Comparison of ENCODE assay signal across 8 cellular contexts in genomic region chr1:89310505-89310904, GRCh38. TPM values are rescaled to one million over a fixed set of nuclear protein-coding genes. Genes with fewer than 3 reads are reported as not detected.
DNase-seq lines count a peak whose midpoint lies in the region; ATAC-seq and TF ChIP-seq lines count a peak whose summit lies in the region.

No MANE protein-coding gene starts in this region.

- ATAC-seq in activated T-cell treated with anti-CD3 and anti-CD28 coated beads, Interleukin-2, amount 50 U/mL, for 72 hours (replicated peaks in 1 of 2): peak; percentile 74 to 76
- ATAC-seq in HG03064 (IDR thresholded peaks at IDR 0.05; ENCODE audit: low read depth, unreplicated experiment) (peak; percentile 68), lower lobe of right lung (peak; percentile 62 to 79)

- peaks cover 13% of the 10 kb centered on the region in 2 donors for H3K9me3 Mint-ChIP-seq in activated T-cell treated with anti-CD3 and anti-CD28 coated beads, Interleukin-2, amount 50 U/mL, for 72 hours
- H3K9me3 Mint-ChIP-seq in activated T-helper 2 cell treated with anti-CD3 and anti-CD28 coated beads, Interferon-gamma antibody, Interleukin-2, Interleukin-4, amounts not matched to agents 10 μg/mL and 5 μg/mL and 100 μg/mL, durations not matched to agents 14 hours and 24 hours and 36 hours: peaks cover 26% of the 10 kb centered on the region

- H3K4me3 Mint-ChIP-seq in activated T-cell treated with anti-CD3 and anti-CD28 coated beads, Interleukin-2, amount 50 U/mL, for 72 hours: peak overlapping the region; percentile 56 to 80
- no peak overlapping the region for H3K4me3 Mint-ChIP-seq in activated T-helper 2 cell treated with anti-CD3 and anti-CD28 coated beads, Interferon-gamma antibody, Interleukin-2, Interleukin-4, amounts not matched to agents 10 μg/mL and 5 μg/mL and 100 μg/mL, durations not matched to agents 14 hours and 24 hours and 36 hours (ENCODE audit: low read depth)

- peaks cover 15 to 16% of the 10 kb centered on the region in 2 donors for H3K36me3 Mint-ChIP-seq in activated T-cell treated with anti-CD3 and anti-CD28 coated beads, Interleukin-2, amount 50 U/mL, for 72 hours (ENCODE audit: insufficient read depth in 2 of 2)
- peaks cover 36% of the 10 kb centered on the region for H3K36me3 Mint-ChIP-seq in activated T-helper 2 cell treated with anti-CD3 and anti-CD28 coated beads, Interferon-gamma antibody, Interleukin-2, Interleukin-4, amounts not matched to agents 10 μg/mL and 5 μg/mL and 100 μg/mL, durations not matched to agents 14 hours and 24 hours and 36 hours (ENCODE audit: low read depth)

- peak overlapping the region; percentile 12 for H3K4me3 ChIP-seq in lower lobe of right lung

- peak overlapping the region; percentile 71 for H3K27ac ChIP-seq in lower lobe of right lung

- H3K36me3 ChIP-seq in lower lobe of right lung: no peaks in the 10 kb centered on the region

- peaks cover 49% of the 10 kb centered on the region for H3K4me1 Mint-ChIP-seq in activated T-cell treated with anti-CD3 and anti-CD28 coated beads, Interleukin-2, amount 50 U/mL, for 72 hours (ENCODE audit: low read depth)
- H3K4me1 Mint-ChIP-seq in activated T-helper 2 cell treated with anti-CD3 and anti-CD28 coated beads, Interferon-gamma antibody, Interleukin-2, Interleukin-4, amounts not matched to agents 10 μg/mL and 5 μg/mL and 100 μg/mL, durations not matched to agents 14 hours and 24 hours and 36 hours (ENCODE audit: low read depth): peaks cover 41% of the 10 kb centered on the region

- H3K27me3 ChIP-seq in lower lobe of right lung (ENCODE audit: low read depth): no peaks in the 10 kb centered on the region

- no peaks in the 10 kb centered on the region for H3K9me3 ChIP-seq in lower lobe of right lung

- no peaks in the 10 kb centered on the region for H3K27me3 Mint-ChIP-seq in activated T-cell treated with anti-CD3 and anti-CD28 coated beads, Interleukin-2, amount 50 U/mL, for 72 hours (ENCODE audit: low read depth)
- no peaks in the 10 kb centered on the region for H3K27me3 Mint-ChIP-seq in activated T-helper 2 cell treated with anti-CD3 and anti-CD28 coated beads, Interferon-gamma antibody, Interleukin-2, Interleukin-4, amounts not matched to agents 10 μg/mL and 5 μg/mL and 100 μg/mL, durations not matched to agents 14 hours and 24 hours and 36 hours (ENCODE audit: low read depth)

- TF ChIP-seq CTCF in lower lobe of right lung (IDR thresholded peaks at IDR 0.05): no peak

- H3K4me1 ChIP-seq in lower lobe of right lung: peaks cover 25% of the 10 kb centered on the region

- H3K27ac Mint-ChIP-seq in activated T-cell treated with anti-CD3 and anti-CD28 coated beads, Interleukin-2, amount 50 U/mL, for 72 hours: peak overlapping the region; percentile 97
- peak overlapping the region; percentile 79 for H3K27ac Mint-ChIP-seq in activated T-helper 2 cell treated with anti-CD3 and anti-CD28 coated beads, Interferon-gamma antibody, Interleukin-2, Interleukin-4, amounts not matched to agents 10 μg/mL and 5 μg/mL and 100 μg/mL, durations not matched to agents 14 hours and 24 hours and 36 hours

- intact Hi-C loops in activated T-helper 2 cell treated with anti-CD3 and anti-CD28 coated beads, Interferon-gamma antibody, Interleukin-2, Interleukin-4, amounts not matched to agents 10 μg/mL and 5 μg/mL and 100 μg/mL, durations not matched to agents 14 hours and 24 hours and 36 hours (cut with micrococcal nuclease): loop anchor here (1.0 to 5.0 kb wide), 6 partner anchors 11 to 183 kb away; partner anchors contain the start of gene GBP5
- intact Hi-C loops in lower lobe of right lung (cut with DNase I): no loop called here

- DNase-seq in activated T-cell treated with anti-CD3 and anti-CD28 coated beads, Interleukin-2, amount 50 U/mL, for 72 hours: no peak
- no peak for DNase-seq in activated T-cell treated with anti-CD3 and anti-CD28 coated beads for 4 hours
- no peak for DNase-seq in activated T-helper 2 cell treated with anti-CD3 and anti-CD28 coated beads, Interferon-gamma antibody, Interleukin-2, Interleukin-4, amounts not matched to agents 10 μg/mL and 5 μg/mL and 100 μg/mL, durations not matched to agents 14 hours and 24 hours and 36 hours (ENCODE audit: low spot score)
- no peak for DNase-seq in lower lobe of right lung
- DNase-seq in NK-92 treated with Interleukin-12 subunit alpha and Interleukin-12 subunit beta, amount 100 ng/mL, for 24 hours (lab: John Stamatoyannopoulos, UW): no peak
- DNase-seq in C1 segment of cervical spinal cord (lab: John Stamatoyannopoulos, UW): no peak
- DNase-seq in HT-29 (ENCODE audit: low spot score): no peak

RNA-seq across cellular contexts. Expression of gene GBP5, which starts 37.8 kb away (rescaled TPM):
- total RNA-seq in activated T-cell treated with anti-CD3 and anti-CD28 coated beads, Interleukin-2, amount 50 U/mL, for 72 hours: 100 to 1,000 TPM; 135 to 209 TPM
- total RNA-seq in activated T-helper 2 cell treated with anti-CD3 and anti-CD28 coated beads, Interferon-gamma antibody, Interleukin-2, Interleukin-4, amounts not matched to agents 10 μg/mL and 5 μg/mL and 100 μg/mL, durations not matched to agents 14 hours and 24 hours and 36 hours: 34.3 TPM in 2 replicates
- total RNA-seq in lower lobe of right lung: 9.6 TPM
- 0.03 TPM in 1 of 2 replicates, not detected in the other for total RNA-seq in HT-29 (2014; rRNA removed; shearing (Covaris generic))

RNA-seq across cellular contexts. Expression of gene GBP6, which starts 53.4 kb away (rescaled TPM):
- total RNA-seq in activated T-cell treated with anti-CD3 and anti-CD28 coated beads, Interleukin-2, amount 50 U/mL, for 72 hours: 1 to 10 TPM; 2.8 to 3.3 TPM
- total RNA-seq in activated T-helper 2 cell treated with anti-CD3 and anti-CD28 coated beads, Interferon-gamma antibody, Interleukin-2, Interleukin-4, amounts not matched to agents 10 μg/mL and 5 μg/mL and 100 μg/mL, durations not matched to agents 14 hours and 24 hours and 36 hours: not detected in 2 replicates
- total RNA-seq in lower lobe of right lung: 0.68 TPM
- total RNA-seq in HT-29 (2014; rRNA removed; shearing (Covaris generic)): not detected in 2 replicates

Comparison
In these comparisons a context has a peak if more than half of its experiments do, and no peak if none do; other contexts are left out.
1. RNA of gene GBP5, which starts 37.8 kb away (total RNA-seq): 135 to 209 TPM in activated T-cell treated with anti-CD3 and anti-CD28 coated beads, Interleukin-2, amount 50 U/mL, for 72 hours, 34.3 TPM in activated T-helper 2 cell treated with anti-CD3 and anti-CD28 coated beads, Interferon-gamma antibody, Interleukin-2, Interleukin-4, amounts not matched to agents 10 μg/mL and 5 μg/mL and 100 μg/mL, durations not matched to agents 14 hours and 24 hours and 36 hours and 9.6 TPM in lower lobe of right lung (single experiment); 0.03 TPM in HT-29; every median in the first group is over 10 times any median in the second.
2. Peak in every context shown above with its lines, with median percentiles within 50 percentile points of each other: ATAC-seq.